28 cellular contexts compared by ENCODE assay signal in genomic region chr6:78583079-78583478, GRCh38.
"Had no signal": no experiment of that assay in that cellular context is flagged by ENCODE, and none has a peak within 500 bp of the region (broad histone marks: within the 10 kb centered on the region; RNA-seq: fewer than 3 reads in every experiment).

No MANE protein-coding gene starts in this region.

- H3K27me3 Mint-ChIP-seq: dendritic cell treated with granulocyte-macrophage colony-stimulating factor and Interleukin-4, amounts not matched to agents 40 ng/mL and 50 ng/mL, for 4 days; effector memory CD8-positive, alpha-beta T cell had no signal

- H3K27ac ChIP-seq: colonic mucosa, coronary artery, dorsolateral prefrontal cortex, epithelial cell of prostate, esophagus muscularis mucosa, esophagus squamous epithelium, gastrocnemius medialis, gastroesophageal sphincter, heart left ventricle, heart right ventricle, hepatocyte had no signal

- H2AFZ ChIP-seq: hepatocyte had no signal

- H3K4me3 Mint-ChIP-seq: dendritic cell treated with granulocyte-macrophage colony-stimulating factor and Interleukin-4, amounts not matched to agents 40 ng/mL and 50 ng/mL, for 4 days; effector memory CD8-positive, alpha-beta T cell had no signal

- H3K4me2 ChIP-seq: hepatocyte had no signal

- H3K4me3 ChIP-seq: colonic mucosa, coronary artery, dorsolateral prefrontal cortex, esophagus muscularis mucosa, esophagus squamous epithelium, gastrocnemius medialis, gastroesophageal sphincter, heart left ventricle, heart right ventricle, hepatocyte had no signal

- H3K79me2 ChIP-seq: hepatocyte had no signal

- FAIRE-seq: colon, endometrium, endothelial cell of umbilical vein, frontal cortex had no signal

- H3K9me3 Mint-ChIP-seq: dendritic cell treated with granulocyte-macrophage colony-stimulating factor and Interleukin-4, amounts not matched to agents 40 ng/mL and 50 ng/mL, for 4 days had no signal

- H3K27me3 ChIP-seq: colonic mucosa, dorsolateral prefrontal cortex, esophagus muscularis mucosa, esophagus squamous epithelium, gastrocnemius medialis, gastroesophageal sphincter, heart left ventricle, heart right ventricle, hepatocyte had no signal

- H3K27ac Mint-ChIP-seq: dendritic cell treated with granulocyte-macrophage colony-stimulating factor and Interleukin-4, amounts not matched to agents 40 ng/mL and 50 ng/mL, for 4 days; effector memory CD8-positive, alpha-beta T cell had no signal

- H3K36me3 ChIP-seq: colonic mucosa, esophagus muscularis mucosa, esophagus squamous epithelium, gastrocnemius medialis, gastroesophageal sphincter, heart left ventricle, heart right ventricle had no signal

- DNase-seq: colonic mucosa; cortex of kidney; dermis blood vessel endothelial cell; dorsolateral prefrontal cortex; effector CD4-positive, alpha-beta T cell; effector CD8-positive, alpha-beta T cell; effector memory CD4-positive, alpha-beta T cell; effector memory CD8-positive, alpha-beta T cell; erythroblast; esophagus squamous epithelium; foreskin fibroblast; foreskin melanocyte; gastrocnemius medialis; glutamatergic neuron; head of caudate nucleus; heart left ventricle; heart right ventricle had no signal

- ATAC-seq: effector memory CD8-positive, alpha-beta T cell; esophagus mucosa; gastrocnemius medialis; gastroesophageal sphincter; heart left ventricle; heart right ventricle had no signal

- H3K9me3 ChIP-seq: colonic mucosa, esophagus muscularis mucosa, esophagus squamous epithelium, gastrocnemius medialis, gastroesophageal sphincter, heart left ventricle, heart right ventricle had no signal

- H3K4me1 ChIP-seq: colonic mucosa, esophagus muscularis mucosa, esophagus squamous epithelium, gastrocnemius medialis, gastroesophageal sphincter, heart left ventricle, heart right ventricle had no signal
